20 cellular contexts compared by ENCODE assay signal in genomic region chr9:120850315-120850714, GRCh38. TPM values are rescaled to one million over a fixed set of nuclear protein-coding genes. Genes with fewer than 3 reads are reported as not detected.
DNase-seq lines count a peak whose midpoint lies in the region; ATAC-seq and TF ChIP-seq lines count a peak whose summit lies in the region.
"Had no signal": no experiment of that assay in that cellular context is flagged by ENCODE, and none has a peak within 500 bp of the region (broad histone marks: within the 10 kb centered on the region; RNA-seq: fewer than 3 reads in every experiment).

No MANE protein-coding gene starts in this region.

- intact Hi-C loops in CD4-positive, alpha-beta memory T cell (cut with micrococcal nuclease): no loop called here

- H3K27me3 ChIP-seq in CD4-positive, alpha-beta memory T cell (ENCODE audit: insufficient read depth, low read length): no peaks in the 10 kb centered on the region
- H3K27me3 ChIP-seq in WERI-Rb-1 (ENCODE audit: insufficient read depth, low read depth, severe bottlenecking): no peaks in the 10 kb centered on the region
- H3K27me3 ChIP-seq: BLaER1 treated with 17β-estradiol and CSF1 and Interleukin-3, amounts not matched to agents 10 nM and 100 nM; MG63 had no signal

- H3K4me3 ChIP-seq in CD4-positive, alpha-beta memory T cell (ENCODE audit: low read length in 2 of 2): no peak overlapping the region
- H3K4me3 ChIP-seq in WERI-Rb-1 (ENCODE audit: low read depth, low read length): no peak overlapping the region
- H3K4me3 ChIP-seq: A549; BLaER1 treated with 17β-estradiol and CSF1 and Interleukin-3, amounts not matched to agents 10 nM and 100 nM; MG63 had no signal

- peaks cover 90% of the 10 kb centered on the region for H3K36me3 Mint-ChIP-seq in activated T-cell treated with anti-CD3 and anti-CD28 coated beads, Interleukin-2, amount 50 U/mL, for 24 hours (ENCODE audit: low read depth)
- H3K36me3 Mint-ChIP-seq in CD4-positive, alpha-beta memory T cell: peaks cover 48 to 65% of the 10 kb centered on the region in 2 donors
- no peaks in the 10 kb centered on the region for H3K36me3 Mint-ChIP-seq in glutamatergic neuron (ENCODE audit: unreplicated experiment)

- H3K4me1 Mint-ChIP-seq in activated T-cell treated with anti-CD3 and anti-CD28 coated beads, Interleukin-2, amount 50 U/mL, for 24 hours (ENCODE audit: low read depth): peaks cover 49% of the 10 kb centered on the region
- peaks cover 26 to 46% (median 39%) of the 10 kb centered on the region in 4 donors for H3K4me1 Mint-ChIP-seq in CD4-positive, alpha-beta memory T cell
- H3K4me1 Mint-ChIP-seq in glutamatergic neuron (ENCODE audit: low read depth, unreplicated experiment): peaks cover 18% of the 10 kb centered on the region

- no peaks in the 10 kb centered on the region for H3K9me3 ChIP-seq in CD4-positive, alpha-beta memory T cell (ENCODE audit: control insufficient read depth in 1 of 2, low read length in 2 of 2)
- no peaks in the 10 kb centered on the region for H3K9me3 ChIP-seq in WERI-Rb-1 (ENCODE audit: severe bottlenecking)
- H3K9me3 ChIP-seq: A549; BLaER1 treated with 17β-estradiol and CSF1 and Interleukin-3, amounts not matched to agents 10 nM and 100 nM; MG63 had no signal

- no peak for DNase-seq in activated T-cell treated with anti-CD3 and anti-CD28 coated beads, Interleukin-2, amount 50 U/mL, for 24 hours
- DNase-seq in activated T-cell treated with anti-CD3 and anti-CD28 coated beads for 4 hours: no peak
- no peak for DNase-seq in CD4-positive, alpha-beta memory T cell
- no peak for DNase-seq in WERI-Rb-1
- no peak for DNase-seq in glutamatergic neuron
- no peak for DNase-seq in mucosa of gallbladder (ENCODE audit: low spot score)
- DNase-seq in MV-4-11 (lab: John Stamatoyannopoulos, UW): no peak
- DNase-seq: COR-L47; EL; HFFc6; MG63; NCI-H1105 treated with DMSO at 0.1 percent for 48 hours; NCI-H1694 treated with DMSO at 0.1 percent for 48 hours; NCI-H2107; NCI-H226; NCI-H526 treated with DMSO at 0.1 percent for 48 hours; NK-92 treated with Interleukin-12 subunit alpha and Interleukin-12 subunit beta, amount 100 ng/mL, for 24 hours had no signal

- POLR2A ChIA-PET in CD4-positive, alpha-beta memory T cell (lab: Charles Lee; ENCODE audit: partially characterized antibody): interaction anchor here (0.7 to 2.1 kb wide), 6 partner anchors 16 to 73 kb away, joined by 3 to 7 read pairs (median 3); no protein-coding TSS in a partner anchor

- no peak for ATAC-seq in GM19452 (IDR thresholded peaks at IDR 0.05; ENCODE audit: unreplicated experiment)

- peaks cover 30% of the 10 kb centered on the region for H3K4me1 ChIP-seq in CD4-positive, alpha-beta memory T cell (ENCODE audit: insufficient read depth, low read length)
- H3K4me1 ChIP-seq: A549; BLaER1 treated with 17β-estradiol and CSF1 and Interleukin-3, amounts not matched to agents 10 nM and 100 nM had no signal

- CTCF ChIA-PET in CD4-positive, alpha-beta memory T cell (lab: Charles Lee; ENCODE audit: partially characterized antibody): no interaction called here

- peak overlapping the region; percentile 16 for H3K27ac Mint-ChIP-seq in activated T-cell treated with anti-CD3 and anti-CD28 coated beads, Interleukin-2, amount 50 U/mL, for 24 hours
- peak overlapping the region in 5 of 7 donors; percentile 23 to 85 (median 74) for H3K27ac Mint-ChIP-seq in CD4-positive, alpha-beta memory T cell
- peak overlapping the region; percentile 44 for H3K27ac Mint-ChIP-seq in glutamatergic neuron (ENCODE audit: unreplicated experiment)
- H3K27ac Mint-ChIP-seq: HFFc6 had no signal

- H3K9me3 Mint-ChIP-seq in activated T-cell treated with anti-CD3 and anti-CD28 coated beads, Interleukin-2, amount 50 U/mL, for 24 hours: no peaks in the 10 kb centered on the region
- H3K9me3 Mint-ChIP-seq in CD4-positive, alpha-beta memory T cell: no peaks in the 10 kb centered on the region
- H3K9me3 Mint-ChIP-seq in glutamatergic neuron (ENCODE audit: unreplicated experiment): no peaks in the 10 kb centered on the region
- H3K9me3 Mint-ChIP-seq: HFFc6 had no signal

- no peak overlapping the region for H3K27ac ChIP-seq in CD4-positive, alpha-beta memory T cell (ENCODE audit: low read depth, low read length)
- H3K27ac ChIP-seq in WERI-Rb-1: 0 out of 2 replicates have a peak overlapping the region, but pooled peaks have one; percentile 8
- H3K27ac ChIP-seq: A549; BLaER1 treated with 17β-estradiol and CSF1 and Interleukin-3, amounts not matched to agents 10 nM and 100 nM had no signal

- H3K4me3 Mint-ChIP-seq in activated T-cell treated with anti-CD3 and anti-CD28 coated beads, Interleukin-2, amount 50 U/mL, for 24 hours: no peak overlapping the region
- no peak overlapping the region for H3K4me3 Mint-ChIP-seq in CD4-positive, alpha-beta memory T cell
- H3K4me3 Mint-ChIP-seq in glutamatergic neuron (ENCODE audit: unreplicated experiment): peak overlapping the region; percentile 41
- H3K4me3 Mint-ChIP-seq: HFFc6 had no signal

- H3K27me3 Mint-ChIP-seq in activated T-cell treated with anti-CD3 and anti-CD28 coated beads, Interleukin-2, amount 50 U/mL, for 24 hours: no peaks in the 10 kb centered on the region
- no peaks in the 10 kb centered on the region for H3K27me3 Mint-ChIP-seq in CD4-positive, alpha-beta memory T cell
- no peaks in the 10 kb centered on the region for H3K27me3 Mint-ChIP-seq in glutamatergic neuron (ENCODE audit: unreplicated experiment)

- TF ChIP-seq CTCF in WERI-Rb-1 (IDR thresholded peaks at IDR 0.05; ENCODE audit: low read depth, low read length) (no peak), glutamatergic neuron (IDR thresholded peaks at IDR 0.05; ENCODE audit: partially characterized antibody, unreplicated experiment) (no peak)

- H3K36me3 ChIP-seq in CD4-positive, alpha-beta memory T cell (ENCODE audit: insufficient read depth, low read length): peaks cover 20% of the 10 kb centered on the region
- peaks cover 15% of the 10 kb centered on the region for H3K36me3 ChIP-seq in WERI-Rb-1

RNA-seq across cellular contexts. Expression of gene PSMD5, which starts 7.6 kb away (rescaled TPM):
- 10 to 100 TPM; 46.4 to 59.0 TPM for total RNA-seq in CD4-positive, alpha-beta memory T cell
- polyA plus RNA-seq in CD4-positive, alpha-beta memory T cell: 10 to 100 TPM; 23.1 to 25.7 TPM
- total RNA-seq in glutamatergic neuron (ENCODE audit: unreplicated experiment) (48.5 TPM), mucosa of gallbladder (65.1 TPM)

RNA-seq across cellular contexts. Expression of gene PHF19, which starts 26.7 kb away (rescaled TPM):
- 100 to 1,000 TPM; 194 to 201 TPM for total RNA-seq in CD4-positive, alpha-beta memory T cell
- polyA plus RNA-seq in CD4-positive, alpha-beta memory T cell: 10 to 100 TPM; 15.4 to 17.8 TPM
- total RNA-seq in glutamatergic neuron (ENCODE audit: unreplicated experiment) (18.9 TPM), mucosa of gallbladder (25.9 TPM)

RNA-seq across cellular contexts. Expression of gene FBXW2, which starts 57.1 kb away (rescaled TPM):
- total RNA-seq in CD4-positive, alpha-beta memory T cell: 10 to 100 TPM; 73.7 to 77.8 TPM
- 10 to 100 TPM; 40.5 to 45.1 TPM for polyA plus RNA-seq in CD4-positive, alpha-beta memory T cell
- total RNA-seq in glutamatergic neuron (ENCODE audit: unreplicated experiment): 67.2 TPM
- total RNA-seq in mucosa of gallbladder: 44.9 TPM

Comparison
In these comparisons a context has a peak if more than half of its experiments do, and no peak if none do; other contexts are left out.
1. H3K27ac Mint-ChIP-seq: peak in every context shown above with its lines; median percentile 74 in CD4-positive, alpha-beta memory T cell; 44 in glutamatergic neuron; 16 in activated T-cell treated with anti-CD3 and anti-CD28 coated beads, Interleukin-2, amount 50 U/mL, for 24 hours.